Comparison of ENCODE assay signal across 1 cellular context in the genomic region with DNA sequence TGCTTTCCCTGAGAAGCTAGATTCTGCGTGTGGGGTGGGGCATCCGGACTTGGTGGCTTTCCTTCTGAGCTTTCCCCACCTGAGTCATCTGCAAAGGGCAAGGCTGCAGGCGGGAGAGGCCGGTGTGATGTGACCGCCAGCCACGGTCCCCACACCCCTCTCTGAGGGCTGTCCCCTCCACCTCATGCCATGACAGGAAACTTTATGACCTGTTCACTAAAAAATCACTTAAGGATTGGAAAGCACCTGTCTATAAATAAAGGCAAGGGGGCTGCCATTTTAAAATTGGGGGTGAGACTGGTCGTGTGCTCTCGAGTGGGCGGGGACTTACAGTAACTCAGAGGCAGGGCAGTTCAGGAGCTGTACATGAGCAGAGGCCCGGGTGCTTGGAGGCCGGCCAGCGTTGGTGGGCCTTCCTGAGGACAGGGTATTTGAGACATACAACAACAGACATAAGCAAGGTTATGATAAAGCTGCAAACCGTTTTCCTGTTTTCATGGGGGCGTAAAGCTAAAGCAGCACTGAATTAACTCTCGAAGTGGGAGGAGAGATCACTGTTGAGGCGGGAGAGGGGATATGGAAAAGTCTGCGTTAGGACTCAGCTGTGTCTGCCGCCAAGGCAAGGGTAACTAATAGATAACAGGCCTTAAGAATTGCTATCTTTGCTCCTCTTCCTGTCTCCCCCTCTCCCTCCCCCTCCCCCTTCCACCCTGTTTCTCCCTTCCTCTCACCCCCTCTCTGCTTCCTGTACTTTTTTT.
A peak's percentile ranks its signal among the peaks of the same experiment; 100 is the strongest.
TF ChIP-seq lines count a peak whose summit lies in the region.

No MANE protein-coding gene starts in this region.

TF ChIP-seq in K562, 482 proteins besides CTCF, POLR2A, EP300 and RAD21 (continued from another document):
- TF ChIP-seq, protein P1, sequence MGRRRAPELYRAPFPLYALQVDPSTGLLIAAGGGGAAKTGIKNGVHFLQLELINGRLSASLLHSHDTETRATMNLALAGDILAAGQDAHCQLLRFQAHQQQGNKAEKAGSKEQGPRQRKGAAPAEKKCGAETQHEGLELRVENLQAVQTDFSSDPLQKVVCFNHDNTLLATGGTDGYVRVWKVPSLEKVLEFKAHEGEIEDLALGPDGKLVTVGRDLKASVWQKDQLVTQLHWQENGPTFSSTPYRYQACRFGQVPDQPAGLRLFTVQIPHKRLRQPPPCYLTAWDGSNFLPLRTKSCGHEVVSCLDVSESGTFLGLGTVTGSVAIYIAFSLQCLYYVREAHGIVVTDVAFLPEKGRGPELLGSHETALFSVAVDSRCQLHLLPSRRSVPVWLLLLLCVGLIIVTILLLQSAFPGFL (CRISPR knock-in tag; IDR thresholded peaks at IDR 0.05) = no peak
- no peak for TF ChIP-seq NONO (IDR thresholded peaks at IDR 0.05; ENCODE audit: low read depth in 2 of 2, low read length in 1 of 2)
- peak; percentile 75 for TF ChIP-seq FOSL1 (tag; conservative IDR thresholded peaks at IDR 0.05)
- TF ChIP-seq, protein P2, sequence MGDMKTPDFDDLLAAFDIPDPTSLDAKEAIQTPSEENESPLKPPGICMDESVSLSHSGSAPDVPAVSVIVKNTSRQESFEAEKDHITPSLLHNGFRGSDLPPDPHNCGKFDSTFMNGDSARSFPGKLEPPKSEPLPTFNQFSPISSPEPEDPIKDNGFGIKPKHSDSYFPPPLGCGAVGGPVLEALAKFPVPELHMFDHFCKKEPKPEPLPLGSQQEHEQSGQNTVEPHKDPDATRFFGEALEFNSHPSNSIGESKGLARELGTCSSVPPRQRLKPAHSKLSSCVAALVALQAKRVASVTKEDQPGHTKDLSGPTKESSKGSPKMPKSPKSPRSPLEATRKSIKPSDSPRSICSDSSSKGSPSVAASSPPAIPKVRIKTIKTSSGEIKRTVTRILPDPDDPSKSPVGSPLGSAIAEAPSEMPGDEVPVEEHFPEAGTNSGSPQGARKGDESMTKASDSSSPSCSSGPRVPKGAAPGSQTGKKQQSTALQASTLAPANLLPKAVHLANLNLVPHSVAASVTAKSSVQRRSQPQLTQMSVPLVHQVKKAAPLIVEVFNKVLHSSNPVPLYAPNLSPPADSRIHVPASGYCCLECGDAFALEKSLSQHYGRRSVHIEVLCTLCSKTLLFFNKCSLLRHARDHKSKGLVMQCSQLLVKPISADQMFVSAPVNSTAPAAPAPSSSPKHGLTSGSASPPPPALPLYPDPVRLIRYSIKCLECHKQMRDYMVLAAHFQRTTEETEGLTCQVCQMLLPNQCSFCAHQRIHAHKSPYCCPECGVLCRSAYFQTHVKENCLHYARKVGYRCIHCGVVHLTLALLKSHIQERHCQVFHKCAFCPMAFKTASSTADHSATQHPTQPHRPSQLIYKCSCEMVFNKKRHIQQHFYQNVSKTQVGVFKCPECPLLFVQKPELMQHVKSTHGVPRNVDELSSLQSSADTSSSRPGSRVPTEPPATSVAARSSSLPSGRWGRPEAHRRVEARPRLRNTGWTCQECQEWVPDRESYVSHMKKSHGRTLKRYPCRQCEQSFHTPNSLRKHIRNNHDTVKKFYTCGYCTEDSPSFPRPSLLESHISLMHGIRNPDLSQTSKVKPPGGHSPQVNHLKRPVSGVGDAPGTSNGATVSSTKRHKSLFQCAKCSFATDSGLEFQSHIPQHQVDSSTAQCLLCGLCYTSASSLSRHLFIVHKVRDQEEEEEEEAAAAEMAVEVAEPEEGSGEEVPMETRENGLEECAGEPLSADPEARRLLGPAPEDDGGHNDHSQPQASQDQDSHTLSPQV (IDR thresholded peaks at IDR 0.05) = peak; percentile 98
- no peak for TF ChIP-seq ZNF23 (CRISPR knock-in tag; IDR thresholded peaks at IDR 0.05)
- TF ChIP-seq NR2F6 (CRISPR knock-in tag; IDR thresholded peaks at IDR 0.05) = no peak
- TF ChIP-seq ILK (tag; IDR thresholded peaks at IDR 0.05; ENCODE audit: borderline replicate concordance, low read depth) = 0 out of 2 replicates have a peak, but pooled peaks have one; percentile 50
- TF ChIP-seq ZNF75A (CRISPR knock-in tag; IDR thresholded peaks at IDR 0.05) = no peak
- no peak for TF ChIP-seq MCM5 (IDR thresholded peaks at IDR 0.05; ENCODE audit: low read depth)
- TF ChIP-seq, protein P3, sequence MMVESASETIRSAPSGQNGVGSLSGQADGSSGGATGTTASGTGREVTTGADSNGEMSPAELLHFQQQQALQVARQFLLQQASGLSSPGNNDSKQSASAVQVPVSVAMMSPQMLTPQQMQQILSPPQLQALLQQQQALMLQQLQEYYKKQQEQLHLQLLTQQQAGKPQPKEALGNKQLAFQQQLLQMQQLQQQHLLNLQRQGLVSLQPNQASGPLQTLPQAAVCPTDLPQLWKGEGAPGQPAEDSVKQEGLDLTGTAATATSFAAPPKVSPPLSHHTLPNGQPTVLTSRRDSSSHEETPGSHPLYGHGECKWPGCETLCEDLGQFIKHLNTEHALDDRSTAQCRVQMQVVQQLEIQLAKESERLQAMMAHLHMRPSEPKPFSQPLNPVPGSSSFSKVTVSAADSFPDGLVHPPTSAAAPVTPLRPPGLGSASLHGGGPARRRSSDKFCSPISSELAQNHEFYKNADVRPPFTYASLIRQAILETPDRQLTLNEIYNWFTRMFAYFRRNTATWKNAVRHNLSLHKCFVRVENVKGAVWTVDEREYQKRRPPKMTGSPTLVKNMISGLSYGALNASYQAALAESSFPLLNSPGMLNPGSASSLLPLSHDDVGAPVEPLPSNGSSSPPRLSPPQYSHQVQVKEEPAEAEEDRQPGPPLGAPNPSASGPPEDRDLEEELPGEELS (CRISPR knock-in tag; IDR thresholded peaks at IDR 0.05; ENCODE audit: borderline replicate concordance) = peak; percentile 78; the same call in 1 of the 2 replicates
- TF ChIP-seq ELF1 (tag; IDR thresholded peaks at IDR 0.05) = peak; percentile 87
